ENCODE assay signal across 30 cellular contexts in genomic region chr2:3456125-3456524, GRCh38.
"Had no signal": no experiment of that assay in that cellular context is flagged by ENCODE, and none has a peak within 500 bp of the region (broad histone marks: within the 10 kb centered on the region; RNA-seq: fewer than 3 reads in every experiment).

No MANE protein-coding gene starts in this region.

- H3K4me1 Mint-ChIP-seq: endodermal cell had no signal

- H3K4me3 Mint-ChIP-seq: dendritic cell treated with granulocyte-macrophage colony-stimulating factor and Interleukin-4, amounts not matched to agents 40 ng/mL and 50 ng/mL, for 4 days; endodermal cell; naive thymus-derived CD4-positive, alpha-beta T cell; nephron had no signal

- H3K4me2 ChIP-seq: hepatocyte, smooth muscle cell had no signal

- H3K27ac Mint-ChIP-seq: dendritic cell treated with granulocyte-macrophage colony-stimulating factor and Interleukin-4, amounts not matched to agents 40 ng/mL and 50 ng/mL, for 4 days; endodermal cell; nephron had no signal

- H3K4me3 ChIP-seq: colonic mucosa, gastrocnemius medialis, heart left ventricle, hepatocyte, left lung, pancreas, smooth muscle cell, stomach, thyroid gland, vagina had no signal

- DNase-seq: colonic mucosa; effector CD8-positive, alpha-beta T cell; endodermal cell; foreskin fibroblast; gastrocnemius medialis; heart left ventricle; left cardiac atrium; left lung; mesenchymal stem cell; midbrain; naive thymus-derived CD4-positive, alpha-beta T cell; occipital lobe; pancreas; retina; stimulated activated CD4-positive, alpha-beta T cell treated with anti-CD3 and anti-CD28 coated beads, Interleukin-12 subunit alpha, Interleukin-12 subunit beta, amount 100 ng/mL, for 4 hours; stimulated activated CD4-positive, alpha-beta T cell treated with anti-CD3 and anti-CD28 coated beads, Interleukin-1b, Interleukin-23, amount 100 ng/mL, for 48 hours; stimulated activated CD4-positive, alpha-beta T cell treated with anti-CD3 and anti-CD28 coated beads, Interleukin-4, amount 100 ng/mL, for 1 hour; stimulated activated CD8-positive, alpha-beta memory T cell treated with anti-CD3 and anti-CD28 coated beads, Interleukin-4, amount 100 ng/mL, for 48 hours; stimulated activated naive CD4-positive, alpha-beta T cell treated with Interleukin-2 at 50 U/mL for 16 hours; stomach; thyroid gland; trophoblast cell had no signal

- H3K27me3 ChIP-seq: colonic mucosa, gastrocnemius medialis, heart left ventricle, hepatocyte, left lung, pancreas, stomach, thyroid gland, vagina had no signal

- H2AFZ ChIP-seq: hepatocyte had no signal

- H3K9me3 Mint-ChIP-seq: dendritic cell treated with granulocyte-macrophage colony-stimulating factor and Interleukin-4, amounts not matched to agents 40 ng/mL and 50 ng/mL, for 4 days; endodermal cell; naive thymus-derived CD4-positive, alpha-beta T cell; nephron had no signal

- H3K4me1 ChIP-seq: colonic mucosa, pancreas, vagina had no signal

- H3K36me3 ChIP-seq: colonic mucosa had no signal

- H3K79me2 ChIP-seq: hepatocyte had no signal

- H3K27ac ChIP-seq: colonic mucosa, epithelial cell of prostate, gastrocnemius medialis, heart left ventricle, hepatocyte, left lung, pancreas, stomach, thyroid gland, vagina had no signal

- ATAC-seq: esophagus mucosa; gastrocnemius medialis; heart left ventricle; left cardiac atrium; left lung; naive thymus-derived CD4-positive, alpha-beta T cell; pancreas; sciatic nerve had no signal

- H3K27me3 Mint-ChIP-seq: dendritic cell treated with granulocyte-macrophage colony-stimulating factor and Interleukin-4, amounts not matched to agents 40 ng/mL and 50 ng/mL, for 4 days; naive thymus-derived CD4-positive, alpha-beta T cell had no signal

- H3K9me3 ChIP-seq: colonic mucosa, gastrocnemius medialis, heart left ventricle, left lung, pancreas, stomach, thyroid gland, vagina had no signal
